In genomic region chr12:44875417-44875953, GRCh38 we compare ENCODE assay signal across 8 cellular contexts. TPM values are rescaled to one million over a fixed set of nuclear protein-coding genes. Genes with fewer than 3 reads are reported as not detected.
DNase-seq lines count a peak whose midpoint lies in the region; ATAC-seq and TF ChIP-seq lines count a peak whose summit lies in the region.

No MANE protein-coding gene starts in this region.

- H3K9me3 ChIP-seq in Karpas-422 (ENCODE audit: low read length) (no peaks in the 10 kb centered on the region), cardiac muscle cell (ENCODE audit: low read depth) (no peaks in the 10 kb centered on the region)

- in situ Hi-C loops in G401 (cut with HindIII; ENCODE audit: low sequenced_read_pairs), result no loop called here

- H3K27ac ChIP-seq in Karpas-422 (ENCODE audit: low read length) (peak overlapping the region; percentile 49), cardiac muscle cell (no peak overlapping the region), rectal smooth muscle tissue (ENCODE audit: low read depth, low read length) (no peak overlapping the region)

- H3K4me3 ChIP-seq in Karpas-422 (ENCODE audit: low read length) (peak overlapping the region; percentile 71), cardiac muscle cell (peak overlapping the region; percentile 40), rectal smooth muscle tissue (ENCODE audit: low read length) (peak overlapping the region; percentile 52)

- H3K36me3 ChIP-seq in Karpas-422 (ENCODE audit: insufficient read depth, low read length) (peaks cover 16% of the 10 kb centered on the region), cardiac muscle cell (no peaks in the 10 kb centered on the region), rectal smooth muscle tissue (ENCODE audit: control insufficient read depth, insufficient read depth, low read length) (no peaks in the 10 kb centered on the region)

- H3K4me1 ChIP-seq in Karpas-422 (ENCODE audit: low read length), result peaks cover 25% of the 10 kb centered on the region
- H3K4me1 ChIP-seq in cardiac muscle cell (ENCODE audit: low read depth), result no peaks in the 10 kb centered on the region
- H3K4me1 ChIP-seq in rectal smooth muscle tissue (ENCODE audit: control insufficient read depth, insufficient read depth, low read length), result peaks cover 2% of the 10 kb centered on the region

- no peaks in the 10 kb centered on the region for H4K20me1 ChIP-seq in Karpas-422 (ENCODE audit: insufficient read depth, low read depth, low read length)

- H2AFZ ChIP-seq in Karpas-422 (ENCODE audit: low read length), result no peak overlapping the region

- H3K4me3 Mint-ChIP-seq in activated T-cell treated with anti-CD3 and anti-CD28 coated beads, Interleukin-2, amount 50 U/mL, for 4 hours, result peak overlapping the region; percentile 99

- H3K9ac ChIP-seq in Karpas-422 (ENCODE audit: low read length) (peak overlapping the region; percentile 79), rectal smooth muscle tissue (ENCODE audit: low read length) (no peak overlapping the region)

- H3K9me3 Mint-ChIP-seq in activated T-cell treated with anti-CD3 and anti-CD28 coated beads, Interleukin-2, amount 50 U/mL, for 4 hours, result peaks cover 23% of the 10 kb centered on the region

- DNase-seq in G401 (ENCODE audit: low spot score) (peak; percentile 74), Karpas-422 (peak; percentile 63), cardiac muscle cell (ENCODE audit: low read depth in 1 of 2, low spot score in 1 of 2) (peak in 1 of 2 donors; percentile 18), LoVo (ENCODE audit: low spot score) (no peak), AML-193 (lab: John Stamatoyannopoulos, UW) (no peak)
- no peak for DNase-seq in activated T-cell treated with anti-CD3 and anti-CD28 coated beads, Interleukin-2, amount 50 U/mL, for 4 hours

- no peaks in the 10 kb centered on the region for H3K27me3 ChIP-seq in Karpas-422 (ENCODE audit: low read length)
- peaks cover 48% of the 10 kb centered on the region for H3K27me3 ChIP-seq in cardiac muscle cell
- peaks cover 3% of the 10 kb centered on the region for H3K27me3 ChIP-seq in rectal smooth muscle tissue (ENCODE audit: control insufficient read depth, insufficient read depth, low read length)

- H3K27me3 Mint-ChIP-seq in activated T-cell treated with anti-CD3 and anti-CD28 coated beads, Interleukin-2, amount 50 U/mL, for 4 hours (ENCODE audit: low read depth), result peaks cover 16% of the 10 kb centered on the region

- no peak for TF ChIP-seq CTCF in cardiac muscle cell (IDR thresholded peaks at IDR 0.05; ENCODE audit: low read depth, low read length)

- H3K4me1 Mint-ChIP-seq in activated T-cell treated with anti-CD3 and anti-CD28 coated beads, Interleukin-2, amount 50 U/mL, for 4 hours (ENCODE audit: low read depth), result peaks cover 38% of the 10 kb centered on the region

- no peaks in the 10 kb centered on the region for H3K9me2 ChIP-seq in Karpas-422 (replicated peaks; ENCODE audit: insufficient read depth, low read length)

- H3K79me2 ChIP-seq in Karpas-422 (ENCODE audit: low read length), result peaks cover 54% of the 10 kb centered on the region

- peak overlapping the region; percentile 71 for H3K4me2 ChIP-seq in Karpas-422 (ENCODE audit: low read depth, low read length, poor library complexity, severe bottlenecking)

- peaks cover 9% of the 10 kb centered on the region for H3K36me3 Mint-ChIP-seq in activated T-cell treated with anti-CD3 and anti-CD28 coated beads, Interleukin-2, amount 50 U/mL, for 4 hours (ENCODE audit: insufficient read depth)

- peak; percentile 19 to 25 for ATAC-seq in activated T-cell treated with anti-CD3 and anti-CD28 coated beads, Interleukin-2, amount 50 U/mL, for 4 hours
- ATAC-seq in GM18520 (IDR thresholded peaks at IDR 0.05; ENCODE audit: unreplicated experiment), result no peak

RNA-seq across cellular contexts. Expression of gene NELL2, which starts 0.6 kb away (rescaled TPM):
- not detected in 2 replicates for total RNA-seq in G401 (2014; rRNA removed; shearing (Covaris generic))
- 188 and 207 TPM in 2 replicates for total RNA-seq in Karpas-422 (2014; rRNA removed; shearing (Covaris generic); ENCODE audit: low replicate concordance)
- total RNA-seq in activated T-cell treated with anti-CD3 and anti-CD28 coated beads, Interleukin-2, amount 50 U/mL, for 4 hours, result 10 to 100 TPM; 19.9 to 32.0 (median 22.8) TPM
- total RNA-seq in cardiac muscle cell, result 1.6 and 7.9 TPM in 2 replicates
- polyA plus RNA-seq in cardiac muscle cell, result 2.0 and 3.3 TPM in 2 replicates

Comparison
In these comparisons a context has a peak if more than half of its experiments do, and no peak if none do; other contexts are left out.
1. DNase-seq: peak in G401 (single experiment) and Karpas-422 (single experiment); none in activated T-cell treated with anti-CD3 and anti-CD28 coated beads, Interleukin-2, amount 50 U/mL, for 4 hours (single experiment), LoVo (single experiment) and AML-193 (0 of 2).
2. Peak in every context shown above with its lines, with median percentiles within 50 percentile points of each other: H3K4me3 ChIP-seq.